8 cellular contexts compared by ENCODE assay signal in the genomic region with DNA sequence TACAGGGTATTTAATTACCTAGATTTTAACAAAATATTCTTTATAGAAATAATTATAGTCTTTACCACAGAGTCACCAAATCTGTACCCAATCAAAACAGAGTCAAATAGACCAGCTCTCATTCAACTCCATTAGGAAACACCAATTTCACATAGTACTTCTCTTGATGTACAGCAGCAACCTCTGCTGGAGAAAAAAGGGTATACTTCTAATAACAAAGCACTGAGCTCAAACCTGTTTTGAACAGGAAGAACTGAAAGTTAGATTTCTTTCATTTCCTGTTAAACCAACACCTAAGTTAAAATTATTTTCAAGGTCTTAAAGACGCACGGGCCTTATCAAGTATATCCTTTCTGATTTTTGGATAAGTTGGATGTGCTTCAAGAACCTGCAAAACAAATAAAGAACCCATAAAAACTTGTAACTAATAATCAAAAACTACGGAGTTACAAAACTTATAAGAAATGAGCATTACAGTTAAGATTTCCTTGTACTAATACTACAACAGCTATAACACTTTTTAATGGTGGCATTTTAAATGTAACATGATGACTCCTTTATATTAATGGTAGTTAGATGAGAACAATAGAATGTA.
DNase-seq lines count a peak whose midpoint lies in the region; ATAC-seq and TF ChIP-seq lines count a peak whose summit lies in the region.

No MANE protein-coding gene starts in this region.

- no peaks in the 10 kb centered on the region for H3K27me3 Mint-ChIP-seq in activated naive CD8-positive, alpha-beta T cell treated with anti-CD3 and anti-CD28 coated beads, Interleukin-2, amount 50 U/mL, for 24 hours

- H3K27me3 ChIP-seq in right cardiac atrium (ENCODE audit: control insufficient read depth, insufficient read depth), result no peaks in the 10 kb centered on the region

- peaks cover 10% of the 10 kb centered on the region for H3K36me3 Mint-ChIP-seq in activated naive CD8-positive, alpha-beta T cell treated with anti-CD3 and anti-CD28 coated beads, Interleukin-2, amount 50 U/mL, for 24 hours (ENCODE audit: low read depth)

- no peak overlapping the region for H3K27ac Mint-ChIP-seq in activated naive CD8-positive, alpha-beta T cell treated with anti-CD3 and anti-CD28 coated beads, Interleukin-2, amount 50 U/mL, for 24 hours

- intact Hi-C loops in right cardiac atrium (cut with DNase I), result loop anchor here in 3 of 4 donors (5.0 to 10.0 kb wide), 3 partner anchors 470 to 620 kb away; no protein-coding TSS in a partner anchor

- no peaks in the 10 kb centered on the region for H3K9me3 ChIP-seq in right cardiac atrium (ENCODE audit: control insufficient read depth, low read length)

- peaks cover 35% of the 10 kb centered on the region for H3K4me1 Mint-ChIP-seq in activated naive CD8-positive, alpha-beta T cell treated with anti-CD3 and anti-CD28 coated beads, Interleukin-2, amount 50 U/mL, for 24 hours

- no peak overlapping the region for H3K4me3 Mint-ChIP-seq in activated naive CD8-positive, alpha-beta T cell treated with anti-CD3 and anti-CD28 coated beads, Interleukin-2, amount 50 U/mL, for 24 hours

- ATAC-seq in HG03460 (IDR thresholded peaks at IDR 0.05; ENCODE audit: unreplicated experiment) (peak; percentile 91), right cardiac atrium (peak; percentile 61 to 71)
- peak; percentile 61 for ATAC-seq in activated naive CD8-positive, alpha-beta T cell treated with anti-CD3 and anti-CD28 coated beads, Interleukin-2, amount 50 U/mL, for 24 hours

- H3K27ac ChIP-seq in right cardiac atrium (ENCODE audit: low read length), result no peak overlapping the region

- DNase-seq in G401 (ENCODE audit: low spot score), result peak; percentile 75
- peak; percentile 57 for DNase-seq in GM20000 (ENCODE audit: low spot score)
- peak; percentile 36 for DNase-seq in NCI-H510A treated with DMSO at 0.1 percent for 48 hours (lab: John Stamatoyannopoulos, UW)
- DNase-seq in activated naive CD8-positive, alpha-beta T cell treated with anti-CD3 and anti-CD28 coated beads, Interleukin-2, amount 50 U/mL, for 24 hours, result no peak
- DNase-seq in right cardiac atrium, result no peak
- peak; percentile 26 for DNase-seq in skeletal muscle cell (ENCODE audit: low read depth)
- no peak for DNase-seq in activated T-cell treated with anti-CD3 and anti-CD28 coated beads for 4 hours

- 45% methylated on average over 3 of the region's 3 CpGs for WGBS in right cardiac atrium

- TF ChIP-seq CTCF in GM20000 (IDR thresholded peaks at IDR 0.05; ENCODE audit: extremely low read depth, missing control alignments), result no peak

- peaks cover 2% of the 10 kb centered on the region for H3K4me1 ChIP-seq in right cardiac atrium (ENCODE audit: control insufficient read depth, insufficient read depth, low read length)

- no peak overlapping the region for H3K4me3 ChIP-seq in right cardiac atrium (ENCODE audit: low read length)
- no peak overlapping the region for H3K4me3 ChIP-seq in skeletal muscle cell (ENCODE audit: low read depth, low read length)

- no peaks in the 10 kb centered on the region for H3K9me3 Mint-ChIP-seq in activated naive CD8-positive, alpha-beta T cell treated with anti-CD3 and anti-CD28 coated beads, Interleukin-2, amount 50 U/mL, for 24 hours

- in situ Hi-C loops in G401 (cut with HindIII; ENCODE audit: low sequenced_read_pairs), result no loop called here

Comparison
In these comparisons a context has a peak if more than half of its experiments do, and no peak if none do; other contexts are left out.
1. DNase-seq: peak in G401 (single experiment), GM20000 (single experiment), NCI-H510A treated with DMSO at 0.1 percent for 48 hours (single experiment) and skeletal muscle cell (single experiment); none in activated naive CD8-positive, alpha-beta T cell treated with anti-CD3 and anti-CD28 coated beads, Interleukin-2, amount 50 U/mL, for 24 hours (single experiment), right cardiac atrium (0 of 3) and activated T-cell treated with anti-CD3 and anti-CD28 coated beads for 4 hours (single experiment).
2. Peak in every context shown above with its lines, with median percentiles within 50 percentile points of each other: ATAC-seq.